ENCODE assay signal across 24 cellular contexts in genomic region chr4:6306299-6306698, GRCh38.
"Had no signal": no experiment of that assay in that cellular context is flagged by ENCODE, and none has a peak within 500 bp of the region (broad histone marks: within the 10 kb centered on the region; RNA-seq: fewer than 3 reads in every experiment).

No MANE protein-coding gene starts in this region.

- H3K4me3 ChIP-seq: pancreas, psoas muscle, right lobe of liver, sigmoid colon, stomach, thoracic aorta, thyroid gland, tibial nerve, upper lobe of left lung, vagina had no signal

- H3K36me3 ChIP-seq: neutrophil had no signal

- H3K4me3 Mint-ChIP-seq: naive B cell; naive thymus-derived CD8-positive, alpha-beta T cell; nephron progenitor cell; stimulated activated effector memory CD8-positive, alpha-beta T cell treated with anti-CD3 and anti-CD28 coated beads, Interleukin-12 subunit alpha, Interleukin-12 subunit beta, amount 100 ng/mL, for 72 hours; stimulated activated naive B cell treated with anti-CD40 and anti-IgM and Interleukin-4, amounts not matched to agents 10 μg/mL and 1 μg/mL and 100 μg/mL, for 72 hours; stimulated activated naive CD8-positive, alpha-beta T cell treated with anti-CD3 and anti-CD28 coated beads, Interleukin-15, Interleukin-2, amounts not matched to agents 100 ng/mL and 50 ng/mL, for 24 hours had no signal

- ATAC-seq: naive thymus-derived CD8-positive, alpha-beta T cell; pancreas; psoas muscle; right cardiac atrium; right lobe of liver; stimulated activated naive B cell treated with anti-CD40 and anti-IgM and Interleukin-4, amounts not matched to agents 10 μg/mL and 1 μg/mL and 100 μg/mL, for 72 hours had no signal

- H3K9me3 Mint-ChIP-seq: stimulated activated naive CD8-positive, alpha-beta T cell treated with anti-CD3 and anti-CD28 coated beads, Interleukin-15, Interleukin-2, amounts not matched to agents 100 ng/mL and 50 ng/mL, for 24 hours had no signal

- H3K27me3 ChIP-seq: pancreas, right lobe of liver, sigmoid colon, thyroid gland, vagina had no signal

- H3K36me3 Mint-ChIP-seq: stimulated activated effector memory CD8-positive, alpha-beta T cell treated with anti-CD3 and anti-CD28 coated beads, Interleukin-12 subunit alpha, Interleukin-12 subunit beta, amount 100 ng/mL, for 72 hours had no signal

- H3K27ac ChIP-seq: neutrophil, pancreas, psoas muscle, right lobe of liver, sigmoid colon, stomach, thoracic aorta, thyroid gland, tibial nerve, upper lobe of left lung, vagina had no signal

- H3K4me1 ChIP-seq: pancreas, psoas muscle, right lobe of liver had no signal

- H3K9me3 ChIP-seq: neutrophil, pancreas, psoas muscle, right lobe of liver, sigmoid colon, thoracic aorta, thyroid gland, tibial nerve, vagina had no signal

- H3K27ac Mint-ChIP-seq: naive B cell; naive thymus-derived CD8-positive, alpha-beta T cell; nephron progenitor cell; stimulated activated effector memory CD8-positive, alpha-beta T cell treated with anti-CD3 and anti-CD28 coated beads, Interleukin-12 subunit alpha, Interleukin-12 subunit beta, amount 100 ng/mL, for 72 hours; stimulated activated naive B cell treated with anti-CD40 and anti-IgM and Interleukin-4, amounts not matched to agents 10 μg/mL and 1 μg/mL and 100 μg/mL, for 72 hours; stimulated activated naive CD8-positive, alpha-beta T cell treated with anti-CD3 and anti-CD28 coated beads, Interleukin-15, Interleukin-2, amounts not matched to agents 100 ng/mL and 50 ng/mL, for 24 hours had no signal

- DNase-seq: naive B cell; naive thymus-derived CD8-positive, alpha-beta T cell; nephron progenitor cell; psoas muscle; right cardiac atrium; right lobe of liver; sigmoid colon; small intestine; stimulated activated CD4-positive, alpha-beta T cell treated with anti-CD3 and anti-CD28 coated beads, Interleukin-15, amount 100 ng/mL, for 24 hours; stimulated activated CD4-positive, alpha-beta T cell treated with anti-CD3 and anti-CD28 coated beads, Interleukin-2, amount 100 ng/mL, for 24 hours; stimulated activated CD4-positive, alpha-beta T cell treated with anti-CD3 and anti-CD28 coated beads, Interleukin-2, amount 100 ng/mL, for 48 hours; stimulated activated CD4-positive, alpha-beta T cell treated with anti-CD3 and anti-CD28 coated beads, Interleukin-4, amount 100 ng/mL, for 24 hours; stimulated activated naive B cell treated with anti-CD40 and anti-IgM and Interleukin-4, amounts not matched to agents 10 μg/mL and 1 μg/mL and 100 μg/mL, for 72 hours; stimulated activated naive CD4-positive, alpha-beta T cell treated with Interleukin-2 at 50 U/mL for 16 hours; stomach; thyroid gland; upper lobe of left lung had no signal
